ENCODE assay signal across 14 cellular contexts in the genomic region with DNA sequence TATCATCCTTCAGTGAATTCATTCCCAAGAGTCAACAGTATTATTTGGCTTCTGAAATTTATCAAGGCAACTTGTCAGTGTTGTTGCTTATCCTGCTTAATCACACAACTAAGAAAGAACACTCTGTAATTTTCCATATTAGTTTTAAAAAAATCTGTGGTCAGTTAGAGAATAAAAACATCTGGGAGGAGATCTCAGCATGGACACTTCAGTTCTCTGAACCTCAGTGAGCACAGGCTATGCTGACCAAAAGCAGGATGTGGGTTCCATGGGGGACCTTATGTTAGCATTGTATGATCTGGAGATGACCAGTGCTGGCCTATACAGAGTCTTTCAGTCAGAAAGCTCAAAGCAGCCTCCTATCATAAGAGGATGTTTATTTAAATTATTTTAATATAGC.
DNase-seq lines count a peak whose midpoint lies in the region; ATAC-seq and TF ChIP-seq lines count a peak whose summit lies in the region.
"Had no signal": no experiment of that assay in that cellular context is flagged by ENCODE, and none has a peak within 500 bp of the region (broad histone marks: within the 10 kb centered on the region; RNA-seq: fewer than 3 reads in every experiment).

No MANE protein-coding gene starts in this region.

- H4K20me1 ChIP-seq in OCI-LY3 (ENCODE audit: insufficient read depth, low read length), result no peaks in the 10 kb centered on the region
- H4K20me1 ChIP-seq: BLaER1 treated with 17β-estradiol and CSF1 and Interleukin-3, amounts not matched to agents 10 nM and 100 nM had no signal

- H3K79me2 ChIP-seq in OCI-LY3 (ENCODE audit: low read length), result no peaks in the 10 kb centered on the region

- H3K4me1 ChIP-seq in OCI-LY3 (ENCODE audit: low read length), result peaks cover 51% of the 10 kb centered on the region
- H3K4me1 ChIP-seq: BLaER1 treated with 17β-estradiol and CSF1 and Interleukin-3, amounts not matched to agents 10 nM and 100 nM had no signal

- no peak overlapping the region for H3K9ac ChIP-seq in OCI-LY3 (ENCODE audit: low read length)
- H3K9ac ChIP-seq: BLaER1 treated with 17β-estradiol and CSF1 and Interleukin-3, amounts not matched to agents 10 nM and 100 nM; GM23248 had no signal

- no peaks in the 10 kb centered on the region for H3K36me3 ChIP-seq in OCI-LY3 (replicated peaks; ENCODE audit: low read depth, low read length)
- H3K36me3 ChIP-seq: BLaER1 treated with 17β-estradiol and CSF1 and Interleukin-3, amounts not matched to agents 10 nM and 100 nM had no signal

- TF ChIP-seq CTCF in OCI-LY3 (IDR thresholded peaks at IDR 0.05; ENCODE audit: low read depth, low read length) (no peak), choroid plexus epithelial cell (conservative IDR thresholded peaks at IDR 0.05; ENCODE audit: low read depth, low read length) (no peak)

- no peak overlapping the region for H2AFZ ChIP-seq in OCI-LY3 (ENCODE audit: low read depth, low read length)
- H2AFZ ChIP-seq: GM23248 had no signal

- DNase-seq in choroid plexus epithelial cell (ENCODE audit: low read depth) (peak; percentile 5), kidney tubule cell (ENCODE audit: low spot score) (peak; percentile 34), smooth muscle cell of the brain vasculature (ENCODE audit: low read depth, low spot score) (peak; percentile 7), cerebellar nuclear complex (lab: John Stamatoyannopoulos, UW) (no peak)
- DNase-seq in stimulated activated CD4-positive, alpha-beta T cell treated with anti-CD3 and anti-CD28 coated beads, Interleukin-2, amount 100 ng/mL, for 48 hours, result no peak
- DNase-seq: ACHN; Calu3; CD4-positive, CD25-positive, alpha-beta regulatory T cell; DMS 273 treated with DMSO at 0.1 percent for 48 hours; GM23248 had no signal

- H3K4me3 ChIP-seq in OCI-LY3 (ENCODE audit: low read length), result no peak overlapping the region
- H3K4me3 ChIP-seq in choroid plexus epithelial cell (ENCODE audit: low read depth, low read length), result no peak overlapping the region
- H3K4me3 ChIP-seq: BLaER1 treated with 17β-estradiol and CSF1 and Interleukin-3, amounts not matched to agents 10 nM and 100 nM; GM23248 had no signal

- no peaks in the 10 kb centered on the region for H3K27me3 ChIP-seq in OCI-LY3 (ENCODE audit: low read depth, low read length)
- H3K27me3 ChIP-seq: BLaER1 treated with 17β-estradiol and CSF1 and Interleukin-3, amounts not matched to agents 10 nM and 100 nM had no signal

- H3K9me3 ChIP-seq in OCI-LY3 (ENCODE audit: insufficient read depth, low read length), result peaks cover 6% of the 10 kb centered on the region; the same call in 1 of the 2 replicates

- peak overlapping the region; percentile 44; the same call in 1 of the 2 replicates for H3K4me2 ChIP-seq in OCI-LY3 (ENCODE audit: low read length)
- H3K4me2 ChIP-seq: BLaER1 treated with 17β-estradiol and CSF1 and Interleukin-3, amounts not matched to agents 10 nM and 100 nM had no signal

- no peak overlapping the region for H3K27ac ChIP-seq in OCI-LY3 (ENCODE audit: low read length)
- H3K27ac ChIP-seq: BLaER1 treated with 17β-estradiol and CSF1 and Interleukin-3, amounts not matched to agents 10 nM and 100 nM; GM23248 had no signal

- ATAC-seq in GM21381 (IDR thresholded peaks at IDR 0.05; ENCODE audit: unreplicated experiment), result no peak
- ATAC-seq: HCT116 had no signal

Comparison
In these comparisons a context has a peak if more than half of its experiments do, and no peak if none do; other contexts are left out.
1. DNase-seq: peak in choroid plexus epithelial cell (single experiment), kidney tubule cell (single experiment) and smooth muscle cell of the brain vasculature (single experiment); none in stimulated activated CD4-positive, alpha-beta T cell treated with anti-CD3 and anti-CD28 coated beads, Interleukin-2, amount 100 ng/mL, for 48 hours (0 of 2) and cerebellar nuclear complex (0 of 2).